17 cellular contexts compared by ENCODE assay signal in genomic region chr16:66263973-66264310, GRCh38.
"Had no signal": no experiment of that assay in that cellular context is flagged by ENCODE, and none has a peak within 500 bp of the region (broad histone marks: within the 10 kb centered on the region; RNA-seq: fewer than 3 reads in every experiment).

No MANE protein-coding gene starts in this region.

- H3K4me1 ChIP-seq: foreskin keratinocyte had no signal

- H3K9me3 ChIP-seq: left ventricle myocardium inferior, spleen, testis had no signal

- H3K27ac ChIP-seq: cardiac muscle cell, foreskin keratinocyte, left ventricle myocardium inferior, testis had no signal

- H3K4me3 ChIP-seq: cardiac muscle cell, left ventricle myocardium inferior, spleen, testis had no signal

- H3K27me3 ChIP-seq: cardiac muscle cell, testis had no signal

- H3K36me3 ChIP-seq: cardiac muscle cell, left ventricle myocardium inferior, spleen, WERI-Rb-1 had no signal

- DNase-seq: activated CD4-positive, alpha-beta T cell treated with anti-CD3 and anti-CD28 coated beads, Interleukin-2, amount 50 U/mL, for 1 hour; activated CD4-positive, CD25-positive, alpha-beta regulatory T cell treated with anti-CD3 and anti-CD28 coated beads, Interleukin-2, amount 50 U/mL, for 72 hours; activated effector memory CD4-positive, alpha-beta T cell treated with anti-CD3 and anti-CD28 coated beads, Interleukin-2, amount 50 U/mL, for 16 hours; activated naive CD4-positive, alpha-beta T cell treated with anti-CD3 and anti-CD28 coated beads, Interleukin-2, amount 50 U/mL, for 16 hours; activated naive CD8-positive, alpha-beta T cell treated with anti-CD3 and anti-CD28 coated beads, Interleukin-2, amount 50 U/mL, for 24 hours; foreskin keratinocyte; left ventricle myocardium inferior; spleen; stimulated activated CD4-positive, alpha-beta T cell treated with anti-CD3 and anti-CD28 coated beads, Interleukin-4, amount 100 ng/mL, for 1 hour; stimulated activated naive CD4-positive, alpha-beta T cell; T-helper 1 cell; testis; trophoblast cell had no signal

- H3K4me3 Mint-ChIP-seq: activated naive CD8-positive, alpha-beta T cell treated with anti-CD3 and anti-CD28 coated beads, Interleukin-2, amount 50 U/mL, for 24 hours; neural crest cell had no signal

- H3K27ac Mint-ChIP-seq: activated naive CD8-positive, alpha-beta T cell treated with anti-CD3 and anti-CD28 coated beads, Interleukin-2, amount 50 U/mL, for 24 hours had no signal

- H3K9me3 Mint-ChIP-seq: activated naive CD8-positive, alpha-beta T cell treated with anti-CD3 and anti-CD28 coated beads, Interleukin-2, amount 50 U/mL, for 24 hours; neural crest cell had no signal

- ATAC-seq: activated naive CD8-positive, alpha-beta T cell treated with anti-CD3 and anti-CD28 coated beads, Interleukin-2, amount 50 U/mL, for 24 hours; foreskin keratinocyte; sciatic nerve had no signal
